11 cellular contexts compared by ENCODE assay signal in the genomic region with DNA sequence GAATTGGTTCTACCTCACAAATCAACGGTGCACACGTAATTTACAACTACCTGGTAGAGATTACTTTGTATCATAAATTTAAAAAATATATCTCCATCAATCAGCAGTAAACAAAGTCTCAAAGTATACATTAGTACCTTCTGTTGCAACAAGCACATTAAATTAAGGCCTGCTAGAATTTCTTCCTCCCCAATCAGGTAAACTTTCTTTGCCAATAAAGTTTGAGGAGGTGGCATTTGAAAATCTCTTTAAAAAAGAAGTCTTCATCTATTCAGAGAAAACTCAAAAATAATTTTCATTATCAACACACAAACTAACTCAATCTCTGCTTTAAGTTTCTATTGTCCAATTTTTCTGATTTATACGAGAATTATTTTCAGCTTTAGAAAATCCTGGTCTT. TPM values are rescaled to one million over a fixed set of nuclear protein-coding genes. Genes with fewer than 3 reads are reported as not detected.
DNase-seq lines count a peak whose midpoint lies in the region; TF ChIP-seq lines count a peak whose summit lies in the region.
"Had no signal": no experiment of that assay in that cellular context is flagged by ENCODE, and none has a peak within 500 bp of the region (broad histone marks: within the 10 kb centered on the region; RNA-seq: fewer than 3 reads in every experiment).

No MANE protein-coding gene starts in this region.

- DNase-seq in CD8-positive, alpha-beta memory T cell, result no peak
- no peak for DNase-seq in NB4 (ENCODE audit: low read depth)
- DNase-seq in coronary artery (ENCODE audit: low spot score), result no peak
- no peak for DNase-seq in GF-D8 (lab: John Stamatoyannopoulos, UW)
- no peak for DNase-seq in NCI-H446 (lab: John Stamatoyannopoulos, UW)
- no peak for DNase-seq in RWPE1 (ENCODE audit: low spot score)
- DNase-seq: activated CD4-positive, CD25-positive, alpha-beta regulatory T cell; HCEC 1CT; midbrain; NCI-H1417 had no signal

- peaks cover 84% of the 10 kb centered on the region for H3K36me3 ChIP-seq in CD8-positive, alpha-beta memory T cell (ENCODE audit: insufficient read depth, low read length)
- peaks cover 16% of the 10 kb centered on the region for H3K36me3 ChIP-seq in neural cell (ENCODE audit: insufficient read depth, low read length)

- H3K4me2 ChIP-seq in neural cell (ENCODE audit: low read length), result peak overlapping the region; percentile 90

- no peak overlapping the region for H2AFZ ChIP-seq in neural cell (ENCODE audit: low read depth, low read length)

- H3K27ac Mint-ChIP-seq in CD8-positive, alpha-beta memory T cell, result peak overlapping the region in 7 of 8 donors; percentile 58 to 100 (median 79)

- no peak for TF ChIP-seq EP300 in neural cell (conservative IDR thresholded peaks at IDR 0.05; ENCODE audit: poor library complexity, severe bottlenecking)

- H3K9me3 Mint-ChIP-seq in CD8-positive, alpha-beta memory T cell, result no peaks in the 10 kb centered on the region

- TF ChIP-seq CTCF in NB4 (IDR thresholded peaks at IDR 0.05; ENCODE audit: low read depth, low read length) (no peak), coronary artery (IDR thresholded peaks at IDR 0.05) (no peak), neural cell (IDR thresholded peaks at IDR 0.05; ENCODE audit: poor library complexity, severe bottlenecking) (no peak), RWPE1 (conservative IDR thresholded peaks at IDR 0.05; ENCODE audit: low read depth) (no peak)

- H3K9me3 ChIP-seq in CD8-positive, alpha-beta memory T cell (ENCODE audit: low read length), result no peaks in the 10 kb centered on the region
- H3K9me3 ChIP-seq in neural cell (ENCODE audit: low read length), result no peaks in the 10 kb centered on the region

- peak overlapping the region; percentile 23 to 99 (median 90) for H3K4me3 Mint-ChIP-seq in CD8-positive, alpha-beta memory T cell

- no peak overlapping the region for H3K9ac ChIP-seq in neural cell (ENCODE audit: low read length)

- H3K27me3 ChIP-seq in CD8-positive, alpha-beta memory T cell (ENCODE audit: insufficient read depth, low read length, poor library complexity, severe bottlenecking), result no peaks in the 10 kb centered on the region
- no peaks in the 10 kb centered on the region for H3K27me3 ChIP-seq in neural cell (ENCODE audit: insufficient read depth, low read depth, low read length)

- peaks cover 26 to 95% (median 43%) of the 10 kb centered on the region in 3 donors for H3K36me3 Mint-ChIP-seq in CD8-positive, alpha-beta memory T cell

- peaks cover 9% of the 10 kb centered on the region for H4K20me1 ChIP-seq in neural cell (ENCODE audit: insufficient read depth)

- POLR2A ChIA-PET in CD8-positive, alpha-beta memory T cell (lab: Charles Lee), result interaction anchor here (1.1 to 2.6 kb wide), 2 partner anchors 11 to 19 kb away, joined by 3 to 18 read pairs; no protein-coding TSS in a partner anchor
- POLR2A ChIA-PET in RWPE1 (lab: Yijun Ruan, JAX; ENCODE audit: low non-redundant PET), result no interaction called here

- peak overlapping the region; percentile 24 for H3K4me3 ChIP-seq in CD8-positive, alpha-beta memory T cell (ENCODE audit: low read length)
- H3K4me3 ChIP-seq in NB4 (ENCODE audit: low read depth, low read length) (peak overlapping the region; percentile 97), coronary artery (peak overlapping the region; percentile 95), neural cell (ENCODE audit: low read length) (peak overlapping the region; percentile 91)

- peak overlapping the region; percentile 3 for H3K27ac ChIP-seq in CD8-positive, alpha-beta memory T cell (ENCODE audit: low read depth, low read length)
- H3K27ac ChIP-seq in coronary artery (no peak overlapping the region), neural cell (ENCODE audit: low read length) (no peak overlapping the region), RWPE1 (no peak overlapping the region)

- H3K27me3 Mint-ChIP-seq in CD8-positive, alpha-beta memory T cell, result peaks cover 0 to 5% of the 10 kb centered on the region in 2 donors

- no peaks in the 10 kb centered on the region for H3K9me2 ChIP-seq in neural cell (ENCODE audit: insufficient read depth, low read length)

- peaks cover 69 to 94% (median 75%) of the 10 kb centered on the region in 3 donors for H3K4me1 Mint-ChIP-seq in CD8-positive, alpha-beta memory T cell

- no peaks in the 10 kb centered on the region for H3F3A ChIP-seq in neural cell (ENCODE audit: insufficient read depth, low read length, poor library complexity, severe bottlenecking)

- no peak for TF ChIP-seq RAD21 in neural cell (conservative IDR thresholded peaks at IDR 0.05)

- CTCF ChIA-PET in CD8-positive, alpha-beta memory T cell (lab: Charles Lee), result interaction anchor here (3.1 kb wide), 1 partner anchor 18 kb away, joined by 15 read pairs; no protein-coding TSS in a partner anchor
- CTCF ChIA-PET in RWPE1 (lab: Yijun Ruan, JAX), result no interaction called here

- peaks cover 60% of the 10 kb centered on the region for H3K4me1 ChIP-seq in CD8-positive, alpha-beta memory T cell (ENCODE audit: insufficient read depth, low read length)

- TF ChIP-seq POLR2A in NB4 (IDR thresholded peaks at IDR 0.05; ENCODE audit: extremely low read depth, insufficient read length), result no peak

- H3K79me2 ChIP-seq in neural cell (replicated peaks; ENCODE audit: insufficient read depth, low read length), result peaks cover 65% of the 10 kb centered on the region

TF ChIP-seq in neural cell, 6 proteins besides CTCF, POLR2A, EP300 and RAD21:
- TF ChIP-seq SMC3 (conservative IDR thresholded peaks at IDR 0.05; ENCODE audit: poor library complexity) (no peak), POLR2AphosphoS5 (IDR thresholded peaks at IDR 0.05) (no peak), TAF1 (IDR thresholded peaks at IDR 0.05; ENCODE audit: low read depth) (no peak), MXI1 (conservative IDR thresholded peaks at IDR 0.05; ENCODE audit: poor library complexity, severe bottlenecking) (no peak), EZH2 (IDR thresholded peaks at IDR 0.05; ENCODE audit: borderline replicate concordance, insufficient read depth, low read length, poor library complexity, severe bottlenecking) (no peak)
- TF ChIP-seq, protein P1, sequence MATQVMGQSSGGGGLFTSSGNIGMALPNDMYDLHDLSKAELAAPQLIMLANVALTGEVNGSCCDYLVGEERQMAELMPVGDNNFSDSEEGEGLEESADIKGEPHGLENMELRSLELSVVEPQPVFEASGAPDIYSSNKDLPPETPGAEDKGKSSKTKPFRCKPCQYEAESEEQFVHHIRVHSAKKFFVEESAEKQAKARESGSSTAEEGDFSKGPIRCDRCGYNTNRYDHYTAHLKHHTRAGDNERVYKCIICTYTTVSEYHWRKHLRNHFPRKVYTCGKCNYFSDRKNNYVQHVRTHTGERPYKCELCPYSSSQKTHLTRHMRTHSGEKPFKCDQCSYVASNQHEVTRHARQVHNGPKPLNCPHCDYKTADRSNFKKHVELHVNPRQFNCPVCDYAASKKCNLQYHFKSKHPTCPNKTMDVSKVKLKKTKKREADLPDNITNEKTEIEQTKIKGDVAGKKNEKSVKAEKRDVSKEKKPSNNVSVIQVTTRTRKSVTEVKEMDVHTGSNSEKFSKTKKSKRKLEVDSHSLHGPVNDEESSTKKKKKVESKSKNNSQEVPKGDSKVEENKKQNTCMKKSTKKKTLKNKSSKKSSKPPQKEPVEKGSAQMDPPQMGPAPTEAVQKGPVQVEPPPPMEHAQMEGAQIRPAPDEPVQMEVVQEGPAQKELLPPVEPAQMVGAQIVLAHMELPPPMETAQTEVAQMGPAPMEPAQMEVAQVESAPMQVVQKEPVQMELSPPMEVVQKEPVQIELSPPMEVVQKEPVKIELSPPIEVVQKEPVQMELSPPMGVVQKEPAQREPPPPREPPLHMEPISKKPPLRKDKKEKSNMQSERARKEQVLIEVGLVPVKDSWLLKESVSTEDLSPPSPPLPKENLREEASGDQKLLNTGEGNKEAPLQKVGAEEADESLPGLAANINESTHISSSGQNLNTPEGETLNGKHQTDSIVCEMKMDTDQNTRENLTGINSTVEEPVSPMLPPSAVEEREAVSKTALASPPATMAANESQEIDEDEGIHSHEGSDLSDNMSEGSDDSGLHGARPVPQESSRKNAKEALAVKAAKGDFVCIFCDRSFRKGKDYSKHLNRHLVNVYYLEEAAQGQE (IDR thresholded peaks at IDR 0.05; ENCODE audit: borderline replicate concordance), result no peak

RNA-seq across cellular contexts. Expression of a gene that starts 4.4 kb away (rescaled TPM):
- 100 to 1,000 TPM; 125 to 126 TPM for total RNA-seq in CD8-positive, alpha-beta memory T cell
- 62.1 TPM for polyA plus RNA-seq in CD8-positive, alpha-beta memory T cell
- 186 and 199 TPM in 2 replicates for polyA plus RNA-seq in neural cell
- 224 and 233 TPM in 2 replicates for polyA minus RNA-seq in neural cell

Comparison
In these comparisons a context has a peak if more than half of its experiments do, and no peak if none do; other contexts are left out.
1. H3K4me3 ChIP-seq: peak in every context shown above with its lines; median percentile 97 in NB4; 95 in coronary artery; 91 in neural cell; 24 in CD8-positive, alpha-beta memory T cell.